ENCODE assay signal across 8 cellular contexts in the genomic region with DNA sequence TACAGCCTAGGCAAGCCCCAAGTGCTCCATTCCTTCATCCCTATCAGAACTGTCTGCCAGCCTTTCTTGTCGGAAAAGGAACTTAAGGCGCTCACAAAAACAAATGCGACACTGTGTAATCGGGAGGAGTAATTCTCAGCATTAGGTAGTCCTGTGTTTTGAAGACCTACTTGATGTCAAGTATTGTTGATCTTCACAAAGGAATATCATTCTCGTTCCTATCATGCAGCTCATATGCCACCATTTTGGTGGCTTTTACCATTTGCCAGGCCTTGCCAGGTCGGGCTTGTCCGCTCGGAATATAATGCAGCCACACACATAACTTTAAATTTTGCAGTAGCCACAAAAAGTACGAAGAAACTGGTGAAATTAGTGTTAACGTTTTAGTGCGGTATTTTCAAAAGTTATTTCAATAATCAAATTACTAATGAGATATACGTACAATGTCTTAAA.
DNase-seq lines count a peak whose midpoint lies in the region; ATAC-seq and FAIRE-seq lines count a peak whose summit lies in the region.

No MANE protein-coding gene starts in this region.

- peak overlapping the region; percentile 71 for H2AFZ ChIP-seq in neuron (ENCODE audit: low read depth, low read length)

- H3K27me3 Mint-ChIP-seq in stimulated activated naive CD8-positive, alpha-beta T cell treated with anti-CD3 and anti-CD28 coated beads, Interleukin-15, Interleukin-2, amounts not matched to agents 100 ng/mL and 50 ng/mL, for 24 hours, result no peaks in the 10 kb centered on the region

- H3K9me3 Mint-ChIP-seq in stimulated activated naive CD8-positive, alpha-beta T cell treated with anti-CD3 and anti-CD28 coated beads, Interleukin-15, Interleukin-2, amounts not matched to agents 100 ng/mL and 50 ng/mL, for 24 hours, result no peaks in the 10 kb centered on the region

- peak overlapping the region; percentile 100 for H3K27ac Mint-ChIP-seq in stimulated activated naive CD8-positive, alpha-beta T cell treated with anti-CD3 and anti-CD28 coated beads, Interleukin-15, Interleukin-2, amounts not matched to agents 100 ng/mL and 50 ng/mL, for 24 hours

- ATAC-seq in stimulated activated naive CD8-positive, alpha-beta T cell treated with anti-CD3 and anti-CD28 coated beads, Interleukin-15, Interleukin-2, amounts not matched to agents 100 U/mL and 50 U/mL, for 24 hours, result no peak
- no peak for ATAC-seq in HG03571 (IDR thresholded peaks at IDR 0.05; ENCODE audit: unreplicated experiment)
- no peak for ATAC-seq in HG03280 (IDR thresholded peaks at IDR 0.05; ENCODE audit: unreplicated experiment)

- DNase-seq in stimulated activated naive CD8-positive, alpha-beta T cell treated with anti-CD3 and anti-CD28 coated beads, Interleukin-15, Interleukin-2, amounts not matched to agents 100 U/mL and 50 U/mL, for 24 hours, result no peak
- peak; percentile 70 for DNase-seq in OCI-M1 (lab: John Stamatoyannopoulos, UW)
- no peak for DNase-seq in KBM-7

- H3K9me3 ChIP-seq in neuron (ENCODE audit: low read length), result no peaks in the 10 kb centered on the region

- peaks cover under 1% of the 10 kb centered on the region for H3K27me3 ChIP-seq in neuron (ENCODE audit: insufficient read depth, low read length)

- in situ Hi-C loops in KBM-7 (cut with MboI; ENCODE audit: low pct_unique_long_range_greater_than_20kb, low sequenced_read_pairs), result no loop called here

- peaks cover 27% of the 10 kb centered on the region for H3K36me3 Mint-ChIP-seq in stimulated activated naive CD8-positive, alpha-beta T cell treated with anti-CD3 and anti-CD28 coated beads, Interleukin-15, Interleukin-2, amounts not matched to agents 100 ng/mL and 50 ng/mL, for 24 hours (ENCODE audit: low read depth)

- peaks cover 11% of the 10 kb centered on the region for H3K36me3 ChIP-seq in neuron (ENCODE audit: insufficient read depth, low read length)

- peak overlapping the region; percentile 93 for H3K4me3 Mint-ChIP-seq in stimulated activated naive CD8-positive, alpha-beta T cell treated with anti-CD3 and anti-CD28 coated beads, Interleukin-15, Interleukin-2, amounts not matched to agents 100 ng/mL and 50 ng/mL, for 24 hours

- peak; percentile 8 for FAIRE-seq in endometrium (lab: Jason Lieb, UNC)

- peaks cover 7% of the 10 kb centered on the region for H3K4me1 ChIP-seq in neuron (ENCODE audit: insufficient read depth, low read length)

- H3K4me3 ChIP-seq in neuron (ENCODE audit: low read length), result peak overlapping the region; percentile 70

- H3K4me1 Mint-ChIP-seq in stimulated activated naive CD8-positive, alpha-beta T cell treated with anti-CD3 and anti-CD28 coated beads, Interleukin-15, Interleukin-2, amounts not matched to agents 100 ng/mL and 50 ng/mL, for 24 hours (ENCODE audit: low read depth), result peaks cover 25% of the 10 kb centered on the region
